22 cellular contexts compared by ENCODE assay signal in genomic region chr21:32888971-32889370, GRCh38.
"Had no signal": no experiment of that assay in that cellular context is flagged by ENCODE, and none has a peak within 500 bp of the region (broad histone marks: within the 10 kb centered on the region; RNA-seq: fewer than 3 reads in every experiment).

No MANE protein-coding gene starts in this region.

- DNase-seq: activated CD4-positive, alpha-beta T cell treated with anti-CD3 and anti-CD28 coated beads, Interleukin-2, amount 10 ng/mL, durations not matched to agents 24 days and 14 days; activated CD8-positive, alpha-beta memory T cell treated with anti-CD3 and anti-CD28 coated beads, Interleukin-2, amount 10 ng/mL, durations not matched to agents 7 days and 5 days; activated CD8-positive, alpha-beta T cell treated with anti-CD3 and anti-CD28 coated beads for 36 hours; activated gamma-delta T cell; activated T-cell treated with anti-CD3 and anti-CD28 coated beads for 4 hours; anterior cingulate cortex; brain microvascular endothelial cell; central memory CD4-positive, alpha-beta T cell; effector memory CD4-positive, alpha-beta T cell; glutamatergic neuron; hippocampal formation; left ventricle myocardium inferior; midbrain; ovary; psoas muscle; stimulated activated CD4-positive, alpha-beta T cell treated with anti-CD3 and anti-CD28 coated beads, Interleukin-4, amount 100 ng/mL, for 24 hours; stimulated activated naive CD4-positive, alpha-beta T cell treated with Interleukin-2 at 50 U/mL for 16 hours; upper lobe of left lung had no signal

- H3K4me3 ChIP-seq: left ventricle myocardium inferior, ovary, psoas muscle, right atrium auricular region, upper lobe of left lung had no signal

- H3K36me3 ChIP-seq: brain microvascular endothelial cell, left ventricle myocardium inferior, ovary, right atrium auricular region, upper lobe of left lung had no signal

- H3K27ac ChIP-seq: brain microvascular endothelial cell, left ventricle myocardium inferior, ovary, psoas muscle, right atrium auricular region, upper lobe of left lung, VCaP had no signal

- ATAC-seq: activated CD4-positive, CD25-positive, alpha-beta regulatory T cell treated with anti-CD3 and anti-CD28 coated beads, Interleukin-2, amount 50 U/mL, for 24 hours; activated CD8-positive, alpha-beta memory T cell treated with anti-CD3 and anti-CD28 coated beads, Interleukin-2, amount 10 ng/mL, durations not matched to agents 7 days and 5 days; activated CD8-positive, alpha-beta T cell treated with anti-CD3 and anti-CD28 coated beads for 36 hours; natural killer cell treated with Interleukin-12 subunit alpha and Interleukin-12 subunit beta and Interleukin-15 and Interleukin-18, amount 100 ng/mL, for 72 hours; psoas muscle had no signal

- H3K27me3 ChIP-seq: brain microvascular endothelial cell, ovary, right atrium auricular region, upper lobe of left lung had no signal

- H3K4me1 ChIP-seq: left ventricle myocardium inferior, psoas muscle, right atrium auricular region, upper lobe of left lung had no signal

- H3K9me3 ChIP-seq: left ventricle myocardium inferior, ovary, psoas muscle, right atrium auricular region, upper lobe of left lung had no signal
